In genomic region chr3:187286467-187287059, GRCh38 we compare ENCODE assay signal across 14 cellular contexts. TPM values are rescaled to one million over a fixed set of nuclear protein-coding genes. Genes with fewer than 3 reads are reported as not detected.
DNase-seq lines count a peak whose midpoint lies in the region; ATAC-seq and TF ChIP-seq lines count a peak whose summit lies in the region.
"Had no signal": no experiment of that assay in that cellular context is flagged by ENCODE, and none has a peak within 500 bp of the region (broad histone marks: within the 10 kb centered on the region; RNA-seq: fewer than 3 reads in every experiment).

No MANE protein-coding gene starts in this region.

- CTCF ChIA-PET in HCT116 (lab: Charles Lee) = no interaction called here

- DNase-seq in HCT116 (ENCODE audit: low read depth, low spot score) (no peak), adipocyte (ENCODE audit: low read depth) (peak; percentile 42), kidney epithelial cell (ENCODE audit: low read depth) (peak; percentile 43), posterior cingulate gyrus (no peak), GM19238 (ENCODE audit: insufficient read length, low spot score) (no peak)
- DNase-seq: activated naive CD4-positive, alpha-beta T cell; DND-41; stimulated activated CD4-positive, alpha-beta T cell treated with anti-CD3 and anti-CD28 coated beads, Interleukin-15, amount 100 ng/mL, for 24 hours; stimulated activated CD8-positive, alpha-beta memory T cell treated with anti-CD3 and anti-CD28 coated beads, Interleukin-4, amount 100 ng/mL, for 48 hours; upper lobe of right lung had no signal

- H3K4me2 ChIP-seq in HCT116 (ENCODE audit: low read length) = no peak overlapping the region

- H3K9me3 ChIP-seq in HCT116 (ENCODE audit: control insufficient read depth in 1 of 2, insufficient read depth in 1 of 2, low read depth in 1 of 2, low read length in 2 of 2) (no peaks in the 10 kb centered on the region), adipocyte (ENCODE audit: control insufficient read depth, low read length) (no peaks in the 10 kb centered on the region)
- H3K9me3 ChIP-seq: upper lobe of right lung had no signal

- H3K36me3 ChIP-seq in ACC112 (ENCODE audit: insufficient read depth, low read length) (no peaks in the 10 kb centered on the region), HCT116 (ENCODE audit: control insufficient read depth in 1 of 2, insufficient read depth in 2 of 2, low read length in 2 of 2) (no peaks in the 10 kb centered on the region), adipocyte (ENCODE audit: control insufficient read depth, insufficient read depth, low read length, severe bottlenecking) (no peaks in the 10 kb centered on the region), kidney epithelial cell (ENCODE audit: control insufficient read depth, insufficient read depth, low read length) (no peaks in the 10 kb centered on the region)
- H3K36me3 ChIP-seq: upper lobe of right lung had no signal

- POLR2A ChIA-PET in HCT116 (lab: Charles Lee) = no interaction called here

- H3K27ac ChIP-seq in ACC112 (ENCODE audit: low read depth, low read length) (peak overlapping the region; percentile 42), HCT116 (ENCODE audit: low read depth, low read length) (no peak overlapping the region)
- H3K27ac ChIP-seq: upper lobe of right lung had no signal

- H3K4me3 ChIP-seq in ACC112 (ENCODE audit: low read depth, low read length) = no peak overlapping the region
- H3K4me3 ChIP-seq in HCT116 (replicated peaks in 1 of 2; ENCODE audit: low read depth in 1 of 2, low read length in 2 of 2) = no peak overlapping the region
- peak overlapping the region; percentile 15 for H3K4me3 ChIP-seq in adipocyte (ENCODE audit: low read length)
- H3K4me3 ChIP-seq in kidney epithelial cell (ENCODE audit: low read depth, low read length) = no peak overlapping the region
- H3K4me3 ChIP-seq: upper lobe of right lung had no signal

- no peaks in the 10 kb centered on the region for H3K79me2 ChIP-seq in ACC112 (ENCODE audit: control insufficient read depth, insufficient read depth, low read length, unreplicated experiment)
- no peaks in the 10 kb centered on the region for H3K79me2 ChIP-seq in HCT116 (ENCODE audit: insufficient read depth, low read length)

- ATAC-seq in HCT116 (no peak), GM19467 (IDR thresholded peaks at IDR 0.05; ENCODE audit: unreplicated experiment) (no peak), GM18519 (IDR thresholded peaks at IDR 0.05; ENCODE audit: low FRiP score, unreplicated experiment) (no peak)
- ATAC-seq: upper lobe of right lung had no signal

- RAD21 ChIA-PET in HCT116 (lab: Charles Lee; ENCODE audit: low non-redundant PET in 1 of 2, low total read pairs in 2 of 2, uncharacterized antibody in 2 of 2, unreplicated experiment in 2 of 2) = no interaction called here

- no peak for TF ChIP-seq POLR2A in HCT116 (IDR thresholded peaks at IDR 0.05; ENCODE audit: borderline replicate concordance, extremely low read depth, insufficient read depth, insufficient read length)

- H3K9ac ChIP-seq in HCT116 (ENCODE audit: low read length) (no peak overlapping the region), adipocyte (ENCODE audit: low read length) (peak overlapping the region; percentile 38)

- no peak for TF ChIP-seq RAD21 in HCT116 (IDR thresholded peaks at IDR 0.05; ENCODE audit: low read depth)

- H2AFZ ChIP-seq in ACC112 (ENCODE audit: low read length, unreplicated experiment) (peak overlapping the region; percentile 43), HCT116 (ENCODE audit: low read depth, low read length, poor library complexity, severe bottlenecking) (no peak overlapping the region)

- intact Hi-C loops in HCT116 (cut with micrococcal nuclease) (no loop called here), posterior cingulate gyrus (cut with DNase I) (no loop called here)

- H3K27me3 ChIP-seq in ACC112 (ENCODE audit: insufficient read depth, low read length) = no peaks in the 10 kb centered on the region
- H3K27me3 ChIP-seq in HCT116 (ENCODE audit: insufficient read depth, low read length) = peaks cover 7% of the 10 kb centered on the region; the same call in 1 of the 2 replicates
- no peaks in the 10 kb centered on the region for H3K27me3 ChIP-seq in adipocyte (replicated peaks; ENCODE audit: control insufficient read depth, insufficient read depth, low read length)
- peaks cover 4% of the 10 kb centered on the region for H3K27me3 ChIP-seq in kidney epithelial cell (ENCODE audit: control insufficient read depth, insufficient read depth, low read length)
- H3K27me3 ChIP-seq: upper lobe of right lung had no signal

- BruUV-seq in HCT116 (replicated peaks; lab: Mats Ljungman, UMichigan) = no TSS peak

- H3K4me1 ChIP-seq in ACC112 (ENCODE audit: control insufficient read depth, insufficient read depth, low read length, unreplicated experiment) = peaks cover 28% of the 10 kb centered on the region
- no peaks in the 10 kb centered on the region for H3K4me1 ChIP-seq in HCT116 (ENCODE audit: control insufficient read depth in 1 of 2, insufficient read depth in 2 of 2, low read length in 2 of 2)
- peaks cover 59% of the 10 kb centered on the region for H3K4me1 ChIP-seq in adipocyte (ENCODE audit: control insufficient read depth, insufficient read depth, low read length)

- TF ChIP-seq CTCF in HCT116 (IDR thresholded peaks at IDR 0.05 in 2 of 3, conservative IDR thresholded peaks at IDR 0.05 in 1 of 3; ENCODE audit: borderline replicate concordance in 1 of 3, insufficient read depth in 1 of 3, low read depth in 2 of 3, low read length in 2 of 3) (no peak), kidney epithelial cell (IDR thresholded peaks at IDR 0.05; ENCODE audit: insufficient read depth, low read length, poor library complexity, severe bottlenecking) (no peak)

- no peaks in the 10 kb centered on the region for H4K20me1 ChIP-seq in HCT116 (ENCODE audit: insufficient read depth)

- no peaks in the 10 kb centered on the region for H3K9me2 ChIP-seq in HCT116 (ENCODE audit: insufficient read depth)

TF ChIP-seq in HCT116, 20 proteins besides CTCF, POLR2A, EP300 and RAD21:
- TF ChIP-seq EZH2 (IDR thresholded peaks at IDR 0.05) (no peak), YY1 (IDR thresholded peaks at IDR 0.05; ENCODE audit: extremely low read depth, insufficient replicate concordance, low read depth, low read length) (no peak), EGR1 (IDR thresholded peaks at IDR 0.05; ENCODE audit: low read depth) (no peak), CEBPB (IDR thresholded peaks at IDR 0.05; ENCODE audit: low read depth) (peak; percentile 36; the same call in 1 of the 2 replicates)

RNA-seq across cellular contexts. Expression of gene MASP1, which starts 5.0 kb away (rescaled TPM):
- not detected for total RNA-seq in HCT116 (2021; ENCODE audit: unreplicated experiment)
- 0.05 and 0.36 TPM in 2 replicates for polyA plus RNA-seq in HCT116 (2012)
- 0.48 TPM in 1 of 2 replicates, not detected in the other for total RNA-seq in kidney epithelial cell
- total RNA-seq: A673 had no signal

Comparison
In these comparisons a context has a peak if more than half of its experiments do, and no peak if none do; other contexts are left out.
1. DNase-seq: peak in adipocyte (single experiment) and kidney epithelial cell (single experiment); none in HCT116 (single experiment), posterior cingulate gyrus (0 of 10) and GM19238 (single experiment).